Comparison of ENCODE assay signal across 11 cellular contexts in genomic region chr1:27141266-27142003, GRCh38. TPM values are rescaled to one million over a fixed set of nuclear protein-coding genes. Genes with fewer than 3 reads are reported as not detected.
DNase-seq lines count a peak whose midpoint lies in the region; FAIRE-seq and TF ChIP-seq lines count a peak whose summit lies in the region.
"Had no signal": no experiment of that assay in that cellular context is flagged by ENCODE, and none has a peak within 500 bp of the region (broad histone marks: within the 10 kb centered on the region; RNA-seq: fewer than 3 reads in every experiment).

No MANE protein-coding gene starts in this region.

- H2AFZ ChIP-seq in astrocyte (ENCODE audit: low read depth, low read length) = no peak overlapping the region

- H3K9me3 Mint-ChIP-seq in Calu3 (ENCODE audit: low read depth, unreplicated experiment) (no peaks in the 10 kb centered on the region), astrocyte (ENCODE audit: unreplicated experiment) (no peaks in the 10 kb centered on the region), nephron (no peaks in the 10 kb centered on the region)
- H3K9me3 Mint-ChIP-seq: activated T-helper 1 cell treated with anti-CD3 and anti-CD28 coated beads, Interleukin-12 subunit alpha, Interleukin-12 subunit beta, Interleukin-2, Interleukin-4 antibody, amounts not matched to agents 30 ng/mL and 10 ng/mL and 1 ng/mL, durations not matched to agents 14 hours and 24 hours and 36 hours had no signal

- BruUV-seq in Calu3 (replicated peaks; lab: Mats Ljungman, UMichigan) = no TSS peak

- H3K27ac Mint-ChIP-seq in Calu3 (ENCODE audit: unreplicated experiment) = no peak overlapping the region
- peak overlapping the region; percentile 53 for H3K27ac Mint-ChIP-seq in astrocyte (ENCODE audit: unreplicated experiment)
- H3K27ac Mint-ChIP-seq in nephron = peak overlapping the region; percentile 42 to 72 (median 69)
- H3K27ac Mint-ChIP-seq: activated T-helper 1 cell treated with anti-CD3 and anti-CD28 coated beads, Interleukin-12 subunit alpha, Interleukin-12 subunit beta, Interleukin-2, Interleukin-4 antibody, amounts not matched to agents 30 ng/mL and 10 ng/mL and 1 ng/mL, durations not matched to agents 14 hours and 24 hours and 36 hours had no signal

- H3K4me1 Mint-ChIP-seq in Calu3 (ENCODE audit: low read depth, unreplicated experiment) (peaks cover 54% of the 10 kb centered on the region), astrocyte (ENCODE audit: low read depth, unreplicated experiment) (peaks cover 54% of the 10 kb centered on the region), nephron (peaks cover 74% of the 10 kb centered on the region)

- H3K27me3 ChIP-seq in astrocyte (ENCODE audit: insufficient read depth, low read length) = no peaks in the 10 kb centered on the region

- in situ Hi-C loops in GM13976 (cut with MboI; ENCODE audit: low sequenced_read_pairs, unreplicated experiment) = no loop called here
- in situ Hi-C loops in GM13977 (cut with MboI; ENCODE audit: low pct_unique_long_range_greater_than_20kb, low sequenced_read_pairs, unreplicated experiment) = no loop called here

- no peaks in the 10 kb centered on the region for H3K36me3 ChIP-seq in astrocyte (ENCODE audit: insufficient read depth, low read length)

- peak overlapping the region; percentile 48 for H3K4me3 Mint-ChIP-seq in Calu3 (ENCODE audit: low read depth, unreplicated experiment)
- H3K4me3 Mint-ChIP-seq in astrocyte (ENCODE audit: unreplicated experiment) = no peak overlapping the region
- no peak overlapping the region for H3K4me3 Mint-ChIP-seq in nephron
- H3K4me3 Mint-ChIP-seq: activated T-helper 1 cell treated with anti-CD3 and anti-CD28 coated beads, Interleukin-12 subunit alpha, Interleukin-12 subunit beta, Interleukin-2, Interleukin-4 antibody, amounts not matched to agents 30 ng/mL and 10 ng/mL and 1 ng/mL, durations not matched to agents 14 hours and 24 hours and 36 hours had no signal

- no peaks in the 10 kb centered on the region for H3K27me3 Mint-ChIP-seq in Calu3 (ENCODE audit: unreplicated experiment)
- H3K27me3 Mint-ChIP-seq in astrocyte (ENCODE audit: low read depth, unreplicated experiment) = no peaks in the 10 kb centered on the region
- no peaks in the 10 kb centered on the region for H3K27me3 Mint-ChIP-seq in nephron (ENCODE audit: low read depth)

- no peak overlapping the region for H3K27ac ChIP-seq in astrocyte (ENCODE audit: low read depth, low read length)

- DNase-seq in Calu3 (peak; percentile 78), NCI-H1436 (lab: John Stamatoyannopoulos, UW) (peak; percentile 45), astrocyte (ENCODE audit: low read depth) (no peak), GM13976 (ENCODE audit: low spot score) (no peak), activated gamma-delta T cell (lab: John Stamatoyannopoulos, UW) (no peak), GM13977 (ENCODE audit: low spot score) (no peak)
- no peak for DNase-seq in stimulated activated CD8-positive, alpha-beta memory T cell treated with anti-CD3 and anti-CD28 coated beads, Interleukin-4, amount 100 ng/mL, for 48 hours
- DNase-seq: OCI-M1; stimulated activated CD4-positive, alpha-beta T cell treated with anti-CD3 and anti-CD28 coated beads, Interleukin-4, amount 100 ng/mL, for 24 hours had no signal

- peaks cover 74% of the 10 kb centered on the region for H3K79me2 ChIP-seq in astrocyte (ENCODE audit: insufficient read depth, low read length)

- no peak for TF ChIP-seq CTCF in Calu3 (IDR thresholded peaks at IDR 0.05; ENCODE audit: unreplicated experiment)
- TF ChIP-seq CTCF in astrocyte (IDR thresholded peaks at IDR 0.05; ENCODE audit: insufficient read depth, low read depth, low read length) = no peak
- TF ChIP-seq CTCF in nephron (IDR thresholded peaks at IDR 0.05; ENCODE audit: unreplicated experiment in 3 of 3) = no peak
- TF ChIP-seq CTCF in GM13976 (IDR thresholded peaks at IDR 0.05; ENCODE audit: borderline replicate concordance, control extremely low read depth, extremely low read depth, insufficient read depth, missing control alignments) = no peak
- no peak for TF ChIP-seq CTCF in GM13977 (IDR thresholded peaks at IDR 0.05; ENCODE audit: extremely low read depth, insufficient read depth, missing control alignments)

- no peaks in the 10 kb centered on the region for H3K9me3 ChIP-seq in astrocyte (ENCODE audit: insufficient read depth, low read depth, low read length)

- intact Hi-C loops in Calu3 (cut with micrococcal nuclease; ENCODE audit: unreplicated experiment) = no loop called here

- H3K9ac ChIP-seq in astrocyte (ENCODE audit: low read length) = no peak overlapping the region

- H3K4me1 ChIP-seq in astrocyte (ENCODE audit: insufficient read depth, low read length) = peaks cover 28% of the 10 kb centered on the region

- H3K36me3 Mint-ChIP-seq in Calu3 (ENCODE audit: insufficient read depth, unreplicated experiment) (peaks cover 4% of the 10 kb centered on the region), astrocyte (ENCODE audit: low read depth, unreplicated experiment) (peaks cover 13% of the 10 kb centered on the region), nephron (ENCODE audit: low read depth) (no peaks in the 10 kb centered on the region)

- H3K4me2 ChIP-seq in astrocyte (ENCODE audit: low read length) = no peak overlapping the region

- H3K4me3 ChIP-seq in astrocyte (ENCODE audit: insufficient read depth, low read depth, low read length) = no peak overlapping the region

- FAIRE-seq in astrocyte (lab: Jason Lieb, UNC) = no peak

- peaks cover 88% of the 10 kb centered on the region for H4K20me1 ChIP-seq in astrocyte (ENCODE audit: insufficient read depth, low read length)

- CTCF ChIA-PET in Calu3 (lab: Charles Lee) = interaction anchor here (0.6 kb wide), 1 partner anchor 50 kb away, joined by 5 read pairs; no protein-coding TSS in a partner anchor

RNA-seq across cellular contexts. Expression of gene SLC9A1, which starts 13.5 kb away (rescaled TPM):
- total RNA-seq in Calu3 (2022) (16.4 and 17.4 TPM in 2 replicates), astrocyte (49.3 and 55.0 TPM in 2 replicates)

Comparison
In these comparisons a context has a peak if more than half of its experiments do, and no peak if none do; other contexts are left out.
1. DNase-seq: peak in Calu3 (single experiment) and NCI-H1436 (single experiment); none in astrocyte (single experiment), GM13976 (single experiment), activated gamma-delta T cell (single experiment), GM13977 (single experiment) and stimulated activated CD8-positive, alpha-beta memory T cell treated with anti-CD3 and anti-CD28 coated beads, Interleukin-4, amount 100 ng/mL, for 48 hours (single experiment).